36 cellular contexts compared by ENCODE assay signal in genomic region chr13:113024466-113024865, GRCh38. TPM values are rescaled to one million over a fixed set of nuclear protein-coding genes. Genes with fewer than 3 reads are reported as not detected.
"Had no signal": no experiment of that assay in that cellular context is flagged by ENCODE, and none has a peak within 500 bp of the region (broad histone marks: within the 10 kb centered on the region; RNA-seq: fewer than 3 reads in every experiment).

No MANE protein-coding gene starts in this region.

- H3K9ac ChIP-seq: KMS-11 had no signal

- H3K4me2 ChIP-seq: KMS-11 had no signal

- H3K4me3 ChIP-seq: MG63 had no signal

- H3K27ac ChIP-seq: KMS-11 had no signal

- H3K36me3 ChIP-seq: MG63 had no signal

- DNase-seq: Karpas-422, Kasumi-1, MG63, MM.1S, MV-4-11, NCI-H1048, NCI-H1092, NCI-H1092 treated with DMSO at 0.1 percent for 48 hours, NCI-H1105, NCI-H1105 treated with DMSO at 0.1 percent for 48 hours, NCI-H1417, NCI-H1417 treated with DMSO at 0.1 percent for 48 hours, NCI-H1436, NCI-H1436 treated with DMSO at 0.1 percent for 48 hours, NCI-H146, NCI-H1694, NCI-H1694 treated with DMSO at 0.1 percent for 48 hours, NCI-H187, NCI-H187 treated with DMSO at 0.1 percent for 48 hours, NCI-H1930, NCI-H2029, NCI-H2029 treated with DMSO at 0.1 percent for 48 hours, NCI-H2081, NCI-H2081 treated with DMSO at 0.1 percent for 48 hours, NCI-H2107, NCI-H2171, NCI-H2171 treated with DMSO at 0.1 percent for 48 hours, NCI-H2227 treated with DMSO at 0.1 percent for 48 hours, NCI-H226, NCI-H345, NCI-H446, NCI-H446 treated with DMSO at 0.1 percent for 48 hours, NCI-H510A had no signal

- H3K9me3 ChIP-seq: MG63 had no signal

RNA-seq across cellular contexts. Expression of gene MCF2L, which starts 55.5 kb away (rescaled TPM):
- total RNA-seq: M059J, MCF 10A had no signal
